ENCODE assay signal across 25 cellular contexts in the genomic region with DNA sequence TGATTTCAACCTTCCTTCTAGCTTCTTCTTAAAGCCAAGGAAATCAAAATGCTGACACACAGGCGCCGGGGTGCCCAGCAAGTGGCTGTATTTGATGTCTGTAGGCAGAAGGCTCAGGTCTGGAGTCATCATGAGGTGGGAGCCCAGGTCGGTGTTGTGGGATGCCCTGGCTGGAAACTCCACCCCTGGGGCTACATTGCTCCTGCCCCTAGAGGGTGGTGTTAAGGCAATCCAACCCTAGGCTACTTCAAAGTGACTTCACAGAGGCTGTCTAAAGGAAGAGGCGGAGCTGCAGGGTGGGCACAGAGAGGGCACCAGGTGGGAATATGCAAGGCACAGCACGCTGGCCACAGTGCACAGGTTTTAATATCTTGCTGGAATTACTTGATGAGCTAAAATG.
"Had no signal": no experiment of that assay in that cellular context is flagged by ENCODE, and none has a peak within 500 bp of the region (broad histone marks: within the 10 kb centered on the region; RNA-seq: fewer than 3 reads in every experiment).

No MANE protein-coding gene starts in this region.

- H3K27me3 ChIP-seq: breast epithelium, sigmoid colon, uterus had no signal

- H2AFZ ChIP-seq: parathyroid adenoma had no signal

- ATAC-seq: activated CD8-positive, alpha-beta T cell treated with anti-CD3 and anti-CD28 coated beads for 36 hours; activated naive CD4-positive, alpha-beta T cell treated with anti-CD3 and anti-CD28 coated beads, Interleukin-2, amount 50 U/mL, for 72 hours; left cardiac atrium; left ventricle myocardium superior; psoas muscle; stimulated activated memory B cell treated with anti-CD40 and anti-IgM and Interleukin-4, amounts not matched to agents 10 μg/mL and 1 μg/mL and 100 μg/mL, for 72 hours; stimulated activated naive CD8-positive, alpha-beta T cell treated with anti-CD3 and anti-CD28 coated beads, Interleukin-15, amount 100 ng/mL, for 72 hours had no signal

- H3K4me1 ChIP-seq: breast epithelium, esophagus squamous epithelium, parathyroid adenoma, psoas muscle, sigmoid colon, uterus had no signal

- H3K9me3 ChIP-seq: breast epithelium, esophagus squamous epithelium, psoas muscle, sigmoid colon, uterus had no signal

- H3K79me2 ChIP-seq: parathyroid adenoma had no signal

- H3K4me3 ChIP-seq: breast epithelium, esophagus squamous epithelium, psoas muscle, sigmoid colon, uterus had no signal

- H3K27ac ChIP-seq: breast epithelium, epithelial cell of prostate, esophagus squamous epithelium, parathyroid adenoma, psoas muscle, sigmoid colon, uterus had no signal

- H3K36me3 ChIP-seq: breast epithelium, esophagus squamous epithelium, sigmoid colon, uterus had no signal

- H3K9ac ChIP-seq: parathyroid adenoma had no signal

- DNase-seq: activated B cell treated with CpG ODN at 0.5 μM for 24 hours; activated CD4-positive, alpha-beta T cell treated with anti-CD3 and anti-CD28 coated beads, Interleukin-2, amount 50 U/mL, for 1 hour; activated CD8-positive, alpha-beta T cell treated with anti-CD3 and anti-CD28 coated beads for 36 hours; activated T-cell treated with anti-CD3 and anti-CD28 coated beads, Interleukin-2, amount 50 U/mL, for 48 hours; central memory CD4-positive, alpha-beta T cell; dermis blood vessel endothelial cell; effector CD4-positive, alpha-beta T cell; esophagus squamous epithelium; left cardiac atrium; left ventricle myocardium superior; nucleus accumbens; psoas muscle; sigmoid colon; small intestine; stimulated activated CD4-positive, alpha-beta T cell treated with anti-CD3 and anti-CD28 coated beads, Interleukin-4, amount 100 ng/mL, for 4 hours; stimulated activated CD8-positive, alpha-beta memory T cell treated with anti-CD3 and anti-CD28 coated beads, Interleukin-4, amount 100 ng/mL, for 48 hours; stimulated activated naive CD8-positive, alpha-beta T cell treated with anti-CD3 and anti-CD28 coated beads, Interleukin-15, amount 100 ng/mL, for 72 hours; substantia nigra; T-helper 2 cell; uterus had no signal
